In the genomic region with DNA sequence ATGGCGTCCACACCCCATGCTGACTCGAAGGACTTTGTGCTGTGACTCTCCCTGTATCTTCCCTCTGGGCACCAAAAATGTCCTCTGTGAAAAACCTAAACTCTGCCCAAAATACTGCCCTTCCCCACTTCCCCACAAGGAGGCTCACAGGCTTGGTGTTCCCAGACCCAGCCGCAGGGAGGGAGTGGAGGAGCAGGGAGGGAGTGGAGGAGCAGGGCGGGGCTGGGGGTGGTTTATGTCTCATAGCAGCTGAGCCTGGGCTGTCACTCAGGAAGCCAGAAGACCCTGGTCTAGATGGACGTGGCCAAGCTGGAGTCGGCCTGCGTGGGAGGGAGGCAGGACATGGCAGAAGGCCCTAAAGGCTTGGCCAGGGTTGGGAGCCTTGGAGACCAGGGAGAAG, we compare ENCODE assay signal across 10 cellular contexts.
DNase-seq lines count a peak whose midpoint lies in the region; ATAC-seq, FAIRE-seq and TF ChIP-seq lines count a peak whose summit lies in the region.
"Had no signal": no experiment of that assay in that cellular context is flagged by ENCODE, and none has a peak within 500 bp of the region (broad histone marks: within the 10 kb centered on the region; RNA-seq: fewer than 3 reads in every experiment).

No MANE protein-coding gene starts in this region.

- no peak overlapping the region for H3K4me3 ChIP-seq in HepG2 (replicated peaks in 1 of 3; ENCODE audit: insufficient read depth in 1 of 3, low read depth in 2 of 3, low read length in 3 of 3)
- H3K4me3 ChIP-seq: skin epidermis had no signal

- H3K4me1 Mint-ChIP-seq in Calu3 (ENCODE audit: low read depth, unreplicated experiment), result no peaks in the 10 kb centered on the region
- H3K4me1 Mint-ChIP-seq: activated naive CD8-positive, alpha-beta T cell treated with anti-CD3 and anti-CD28 coated beads, Interleukin-2, amount 10 ng/mL, durations not matched to agents 7 days and 5 days had no signal

- H4K20me1 ChIP-seq in HepG2 (ENCODE audit: insufficient read depth, low read length), result no peaks in the 10 kb centered on the region

- TF ChIP-seq EP300 in HepG2 (IDR thresholded peaks at IDR 0.05; ENCODE audit: low read depth in 2 of 2, low read length in 2 of 2) (no peak), HepG2 (CRISPR knock-in tag; IDR thresholded peaks at IDR 0.05; ENCODE audit: borderline replicate concordance) (no peak)

- no peak overlapping the region for H3K4me3 Mint-ChIP-seq in Calu3 (ENCODE audit: low read depth, unreplicated experiment)
- H3K4me3 Mint-ChIP-seq: activated naive CD8-positive, alpha-beta T cell treated with anti-CD3 and anti-CD28 coated beads, Interleukin-2, amount 10 ng/mL, durations not matched to agents 7 days and 5 days had no signal

- H3K36me3 Mint-ChIP-seq in Calu3 (ENCODE audit: insufficient read depth, unreplicated experiment), result no peaks in the 10 kb centered on the region
- H3K36me3 Mint-ChIP-seq: activated naive CD8-positive, alpha-beta T cell treated with anti-CD3 and anti-CD28 coated beads, Interleukin-2, amount 10 ng/mL, durations not matched to agents 7 days and 5 days had no signal

- CTCF ChIA-PET in Calu3 (lab: Charles Lee) (interaction anchor here (0.7 kb wide), 1 partner anchor 38 kb away, joined by 4 read pairs; no protein-coding TSS in a partner anchor), HepG2 (lab: Yijun Ruan, JAX; ENCODE audit: low intra/inter-chr PET ratio, low total read pairs) (no interaction called here)

- 2% methylated on average over 5 of the region's 7 CpGs for WGBS in HepG2 (ENCODE audit: low lambda C conversion rate)

- H3K79me2 ChIP-seq in HepG2 (ENCODE audit: insufficient read depth, low read length), result no peaks in the 10 kb centered on the region

- no peak for TF ChIP-seq RAD21 in HepG2 (CRISPR knock-in tag; IDR thresholded peaks at IDR 0.05)

- no peak overlapping the region for H3K9ac ChIP-seq in HepG2 (ENCODE audit: insufficient read depth, low read depth, low read length)

- BruUV-seq in Calu3 (replicated peaks; lab: Mats Ljungman, UMichigan) (no TSS peak), HepG2 (replicated peaks; lab: Mats Ljungman, UMichigan) (no TSS peak)

- intact Hi-C loops in Calu3 (cut with micrococcal nuclease; ENCODE audit: unreplicated experiment) (no loop called here), HepG2 (cut with micrococcal nuclease; ENCODE audit: unreplicated experiment) (no loop called here)

- H2AFZ ChIP-seq in HepG2 (ENCODE audit: low read length), result no peak overlapping the region

- POLR2A ChIA-PET in HepG2 (lab: Yijun Ruan, JAX), result no interaction called here

- no peak for FAIRE-seq in HepG2 (lab: Jason Lieb, UNC)

- in situ Hi-C loops in HepG2 (cut with HindIII; ENCODE audit: extremely low pct_ligation_motif_present, low pct_unique_long_range_greater_than_20kb), result no loop called here

- no peaks in the 10 kb centered on the region; the same call in 1 of the 2 replicates for H3K4me1 ChIP-seq in HepG2 (ENCODE audit: insufficient read depth, low read length)

- H3K36me3 ChIP-seq in HepG2 (replicated peaks in 1 of 2; ENCODE audit: control insufficient read depth in 1 of 2, insufficient read depth in 2 of 2, low read length in 2 of 2), result no peaks in the 10 kb centered on the region

- H3K27me3 ChIP-seq in HepG2 (ENCODE audit: control insufficient read depth in 1 of 2, insufficient read depth in 2 of 2, low read length in 2 of 2), result peaks cover 1 to 20% of the 10 kb centered on the region in 2 experiments; a peak in 3 of 5 replicates

- TF ChIP-seq CTCF in Calu3 (IDR thresholded peaks at IDR 0.05; ENCODE audit: unreplicated experiment) (peak; percentile 47), HepG2 (CRISPR knock-in tag; IDR thresholded peaks at IDR 0.05) (peak; percentile 33; the same call in 1 of the 2 replicates)

- peaks cover 100% of the 10 kb centered on the region for H3K27me3 Mint-ChIP-seq in Calu3 (ENCODE audit: unreplicated experiment)

- peak; percentile 67 for DNase-seq in Calu3
- peak; percentile 44 for DNase-seq in HuH-7.5 (ENCODE audit: low spot score)
- peak; percentile 52 for DNase-seq in amniotic epithelial cell (ENCODE audit: low read depth)
- peak; percentile 10 for DNase-seq in HepG2 (ENCODE audit: low spot score)
- no peak for DNase-seq in cortex of kidney (lab: John Stamatoyannopoulos, UW)
- DNase-seq in NOMO-1 treated with dmso at 0.1 percent for 144 hours (lab: John Stamatoyannopoulos, UW; ENCODE audit: unreplicated experiment), result no peak
- DNase-seq: activated naive CD8-positive, alpha-beta T cell treated with anti-CD3 and anti-CD28 coated beads, Interleukin-2, amount 10 ng/mL, durations not matched to agents 7 days and 5 days had no signal

- ATAC-seq in HepG2 (peak; percentile 84), HG03039 (IDR thresholded peaks at IDR 0.05; ENCODE audit: unreplicated experiment) (no peak), GM21526 (IDR thresholded peaks at IDR 0.05; ENCODE audit: low FRiP score, unreplicated experiment) (no peak)

- peaks cover 3% of the 10 kb centered on the region for H3K9me3 Mint-ChIP-seq in Calu3 (ENCODE audit: low read depth, unreplicated experiment)
- H3K9me3 Mint-ChIP-seq: activated naive CD8-positive, alpha-beta T cell treated with anti-CD3 and anti-CD28 coated beads, Interleukin-2, amount 10 ng/mL, durations not matched to agents 7 days and 5 days had no signal

- no peaks in the 10 kb centered on the region for H3K9me3 ChIP-seq in HepG2 (ENCODE audit: low read length)

- H3K27ac Mint-ChIP-seq in Calu3 (ENCODE audit: unreplicated experiment), result no peak overlapping the region
- H3K27ac Mint-ChIP-seq: activated naive CD8-positive, alpha-beta T cell treated with anti-CD3 and anti-CD28 coated beads, Interleukin-2, amount 10 ng/mL, durations not matched to agents 7 days and 5 days had no signal

- no peak overlapping the region for H3K27ac ChIP-seq in HepG2 (ENCODE audit: extremely low read length, insufficient read depth, low read length)
- H3K27ac ChIP-seq: skin epidermis had no signal

- no peak for TF ChIP-seq POLR2A in HepG2 (IDR thresholded peaks at IDR 0.05; ENCODE audit: insufficient read depth in 1 of 2, low read depth in 2 of 2, low read length in 2 of 2)

- H3K4me2 ChIP-seq in HepG2 (ENCODE audit: low read depth, low read length), result no peak overlapping the region

TF ChIP-seq in HepG2, 621 proteins besides CTCF, POLR2A, EP300 and RAD21:
- TF ChIP-seq SMC3 (IDR thresholded peaks at IDR 0.05; ENCODE audit: low read length) (peak; percentile 24; the same call in 1 of the 2 replicates), ZBTB7A (CRISPR knock-in tag; IDR thresholded peaks at IDR 0.05) (no peak)

Comparison
In these comparisons a context has a peak if more than half of its experiments do, and no peak if none do; other contexts are left out.
1. DNase-seq: peak in Calu3 (single experiment), HuH-7.5 (single experiment), amniotic epithelial cell (single experiment) and HepG2 (single experiment); none in cortex of kidney (single experiment) and NOMO-1 treated with dmso at 0.1 percent for 144 hours (single experiment).